ENCODE assay signal across 1 cellular context in the genomic region with DNA sequence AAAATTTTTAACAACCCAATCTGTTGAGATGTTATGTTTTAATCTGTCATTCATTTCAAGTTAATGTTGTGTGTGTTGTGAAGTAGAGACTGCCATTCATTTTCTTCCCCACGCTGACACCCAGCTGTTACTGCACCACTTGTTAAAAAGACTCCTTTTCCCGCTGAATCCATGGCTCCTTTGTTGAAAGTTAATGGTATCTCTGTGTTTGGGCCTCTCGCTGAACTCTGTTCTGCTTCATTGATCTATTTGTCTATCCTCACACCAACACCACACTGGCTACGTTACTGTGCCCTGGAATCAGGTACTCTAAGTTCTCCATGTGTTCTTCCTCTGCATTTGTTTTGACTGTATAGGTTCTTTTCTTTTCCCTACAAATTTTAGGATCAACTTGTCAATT.
TF ChIP-seq lines count a peak whose summit lies in the region.

No MANE protein-coding gene starts in this region.

TF ChIP-seq in HepG2, 621 proteins besides CTCF, POLR2A, EP300 and RAD21 (continued from another document and continues in another):
- TF ChIP-seq RERE (CRISPR knock-in tag; IDR thresholded peaks at IDR 0.05; ENCODE audit: low read depth), result 0 out of 2 replicates have a peak, but pooled peaks have one; percentile 40
- peak; percentile 92; the same call in 1 of the 2 replicates for TF ChIP-seq ZNF10 (CRISPR knock-in tag; IDR thresholded peaks at IDR 0.05; ENCODE audit: borderline replicate concordance, low read depth)
- no peak for TF ChIP-seq NR2C2 (CRISPR knock-in tag; IDR thresholded peaks at IDR 0.05; ENCODE audit: borderline replicate concordance)
- TF ChIP-seq, protein P1, sequence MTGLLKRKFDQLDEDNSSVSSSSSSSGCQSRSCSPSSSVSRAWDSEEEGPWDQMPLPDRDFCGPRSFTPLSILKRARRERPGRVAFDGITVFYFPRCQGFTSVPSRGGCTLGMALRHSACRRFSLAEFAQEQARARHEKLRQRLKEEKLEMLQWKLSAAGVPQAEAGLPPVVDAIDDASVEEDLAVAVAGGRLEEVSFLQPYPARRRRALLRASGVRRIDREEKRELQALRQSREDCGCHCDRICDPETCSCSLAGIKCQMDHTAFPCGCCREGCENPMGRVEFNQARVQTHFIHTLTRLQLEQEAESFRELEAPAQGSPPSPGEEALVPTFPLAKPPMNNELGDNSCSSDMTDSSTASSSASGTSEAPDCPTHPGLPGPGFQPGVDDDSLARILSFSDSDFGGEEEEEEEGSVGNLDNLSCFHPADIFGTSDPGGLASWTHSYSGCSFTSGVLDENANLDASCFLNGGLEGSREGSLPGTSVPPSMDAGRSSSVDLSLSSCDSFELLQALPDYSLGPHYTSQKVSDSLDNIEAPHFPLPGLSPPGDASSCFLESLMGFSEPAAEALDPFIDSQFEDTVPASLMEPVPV (CRISPR knock-in tag; IDR thresholded peaks at IDR 0.05), result no peak
- TF ChIP-seq ZMYM3 (CRISPR knock-in tag; IDR thresholded peaks at IDR 0.05), result peak; percentile 72; the same call in 1 of the 2 replicates
- TF ChIP-seq, protein P2, sequence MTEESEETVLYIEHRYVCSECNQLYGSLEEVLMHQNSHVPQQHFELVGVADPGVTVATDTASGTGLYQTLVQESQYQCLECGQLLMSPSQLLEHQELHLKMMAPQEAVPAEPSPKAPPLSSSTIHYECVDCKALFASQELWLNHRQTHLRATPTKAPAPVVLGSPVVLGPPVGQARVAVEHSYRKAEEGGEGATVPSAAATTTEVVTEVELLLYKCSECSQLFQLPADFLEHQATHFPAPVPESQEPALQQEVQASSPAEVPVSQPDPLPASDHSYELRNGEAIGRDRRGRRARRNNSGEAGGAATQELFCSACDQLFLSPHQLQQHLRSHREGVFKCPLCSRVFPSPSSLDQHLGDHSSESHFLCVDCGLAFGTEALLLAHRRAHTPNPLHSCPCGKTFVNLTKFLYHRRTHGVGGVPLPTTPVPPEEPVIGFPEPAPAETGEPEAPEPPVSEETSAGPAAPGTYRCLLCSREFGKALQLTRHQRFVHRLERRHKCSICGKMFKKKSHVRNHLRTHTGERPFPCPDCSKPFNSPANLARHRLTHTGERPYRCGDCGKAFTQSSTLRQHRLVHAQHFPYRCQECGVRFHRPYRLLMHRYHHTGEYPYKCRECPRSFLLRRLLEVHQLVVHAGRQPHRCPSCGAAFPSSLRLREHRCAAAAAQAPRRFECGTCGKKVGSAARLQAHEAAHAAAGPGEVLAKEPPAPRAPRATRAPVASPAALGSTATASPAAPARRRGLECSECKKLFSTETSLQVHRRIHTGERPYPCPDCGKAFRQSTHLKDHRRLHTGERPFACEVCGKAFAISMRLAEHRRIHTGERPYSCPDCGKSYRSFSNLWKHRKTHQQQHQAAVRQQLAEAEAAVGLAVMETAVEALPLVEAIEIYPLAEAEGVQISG (CRISPR knock-in tag; IDR thresholded peaks at IDR 0.05), result peak; percentile 61; the same call in 1 of the 2 replicates
- TF ChIP-seq USF2 (IDR thresholded peaks at IDR 0.05; ENCODE audit: low read depth, low read length), result no peak
- TF ChIP-seq USF2 (CRISPR knock-in tag; IDR thresholded peaks at IDR 0.05; ENCODE audit: borderline replicate concordance), result no peak
- TF ChIP-seq, protein P3, sequence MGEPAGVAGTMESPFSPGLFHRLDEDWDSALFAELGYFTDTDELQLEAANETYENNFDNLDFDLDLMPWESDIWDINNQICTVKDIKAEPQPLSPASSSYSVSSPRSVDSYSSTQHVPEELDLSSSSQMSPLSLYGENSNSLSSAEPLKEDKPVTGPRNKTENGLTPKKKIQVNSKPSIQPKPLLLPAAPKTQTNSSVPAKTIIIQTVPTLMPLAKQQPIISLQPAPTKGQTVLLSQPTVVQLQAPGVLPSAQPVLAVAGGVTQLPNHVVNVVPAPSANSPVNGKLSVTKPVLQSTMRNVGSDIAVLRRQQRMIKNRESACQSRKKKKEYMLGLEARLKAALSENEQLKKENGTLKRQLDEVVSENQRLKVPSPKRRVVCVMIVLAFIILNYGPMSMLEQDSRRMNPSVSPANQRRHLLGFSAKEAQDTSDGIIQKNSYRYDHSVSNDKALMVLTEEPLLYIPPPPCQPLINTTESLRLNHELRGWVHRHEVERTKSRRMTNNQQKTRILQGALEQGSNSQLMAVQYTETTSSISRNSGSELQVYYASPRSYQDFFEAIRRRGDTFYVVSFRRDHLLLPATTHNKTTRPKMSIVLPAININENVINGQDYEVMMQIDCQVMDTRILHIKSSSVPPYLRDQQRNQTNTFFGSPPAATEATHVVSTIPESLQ (CRISPR knock-in tag; conservative IDR thresholded peaks at IDR 0.05), result no peak
- TF ChIP-seq, protein P4, sequence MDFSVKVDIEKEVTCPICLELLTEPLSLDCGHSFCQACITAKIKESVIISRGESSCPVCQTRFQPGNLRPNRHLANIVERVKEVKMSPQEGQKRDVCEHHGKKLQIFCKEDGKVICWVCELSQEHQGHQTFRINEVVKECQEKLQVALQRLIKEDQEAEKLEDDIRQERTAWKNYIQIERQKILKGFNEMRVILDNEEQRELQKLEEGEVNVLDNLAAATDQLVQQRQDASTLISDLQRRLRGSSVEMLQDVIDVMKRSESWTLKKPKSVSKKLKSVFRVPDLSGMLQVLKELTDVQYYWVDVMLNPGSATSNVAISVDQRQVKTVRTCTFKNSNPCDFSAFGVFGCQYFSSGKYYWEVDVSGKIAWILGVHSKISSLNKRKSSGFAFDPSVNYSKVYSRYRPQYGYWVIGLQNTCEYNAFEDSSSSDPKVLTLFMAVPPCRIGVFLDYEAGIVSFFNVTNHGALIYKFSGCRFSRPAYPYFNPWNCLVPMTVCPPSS (IDR thresholded peaks at IDR 0.05), result no peak
- TF ChIP-seq PITX1 (CRISPR knock-in tag; IDR thresholded peaks at IDR 0.05), result peak; percentile 67; the same call in 1 of the 2 replicates
- TF ChIP-seq, protein P5, sequence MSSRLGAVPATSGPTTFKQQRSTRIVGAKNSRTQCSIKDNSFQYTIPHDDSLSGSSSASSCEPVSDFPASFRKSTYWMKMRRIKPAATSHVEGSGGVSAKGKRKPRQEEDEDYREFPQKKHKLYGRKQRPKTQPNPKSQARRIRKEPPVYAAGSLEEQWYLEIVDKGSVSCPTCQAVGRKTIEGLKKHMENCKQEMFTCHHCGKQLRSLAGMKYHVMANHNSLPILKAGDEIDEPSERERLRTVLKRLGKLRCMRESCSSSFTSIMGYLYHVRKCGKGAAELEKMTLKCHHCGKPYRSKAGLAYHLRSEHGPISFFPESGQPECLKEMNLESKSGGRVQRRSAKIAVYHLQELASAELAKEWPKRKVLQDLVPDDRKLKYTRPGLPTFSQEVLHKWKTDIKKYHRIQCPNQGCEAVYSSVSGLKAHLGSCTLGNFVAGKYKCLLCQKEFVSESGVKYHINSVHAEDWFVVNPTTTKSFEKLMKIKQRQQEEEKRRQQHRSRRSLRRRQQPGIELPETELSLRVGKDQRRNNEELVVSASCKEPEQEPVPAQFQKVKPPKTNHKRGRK (CRISPR knock-in tag; IDR thresholded peaks at IDR 0.05), result 0 out of 2 replicates have a peak, but pooled peaks have one; percentile 20
- TF ChIP-seq TARDBP (CRISPR knock-in tag; IDR thresholded peaks at IDR 0.05), result peak; percentile 70; the same call in 1 of the 2 replicates
- peak; percentile 89 for TF ChIP-seq RARA (CRISPR knock-in tag; IDR thresholded peaks at IDR 0.05)
- no peak for TF ChIP-seq ZBTB33 (CRISPR knock-in tag; IDR thresholded peaks at IDR 0.05)
- TF ChIP-seq PHF20 (CRISPR knock-in tag; IDR thresholded peaks at IDR 0.05), result no peak
- peak; percentile 43; the same call in 1 of the 2 replicates for TF ChIP-seq ZSCAN29 (CRISPR knock-in tag; conservative IDR thresholded peaks at IDR 0.05)
- TF ChIP-seq ASH2L (IDR thresholded peaks at IDR 0.05; ENCODE audit: insufficient read length, low read depth, low read length), result peak; percentile 42
- no peak for TF ChIP-seq HNRNPL (IDR thresholded peaks at IDR 0.05; ENCODE audit: low read depth, low read length)
- TF ChIP-seq GATAD2A (CRISPR knock-in tag; IDR thresholded peaks at IDR 0.05), result peak; percentile 95
- TF ChIP-seq, protein P6, sequence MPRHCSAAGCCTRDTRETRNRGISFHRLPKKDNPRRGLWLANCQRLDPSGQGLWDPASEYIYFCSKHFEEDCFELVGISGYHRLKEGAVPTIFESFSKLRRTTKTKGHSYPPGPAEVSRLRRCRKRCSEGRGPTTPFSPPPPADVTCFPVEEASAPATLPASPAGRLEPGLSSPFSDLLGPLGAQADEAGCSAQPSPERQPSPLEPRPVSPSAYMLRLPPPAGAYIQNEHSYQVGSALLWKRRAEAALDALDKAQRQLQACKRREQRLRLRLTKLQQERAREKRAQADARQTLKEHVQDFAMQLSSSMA (CRISPR knock-in tag; IDR thresholded peaks at IDR 0.05), result no peak
- TF ChIP-seq ZXDC (CRISPR knock-in tag; IDR thresholded peaks at IDR 0.05), result no peak
- TF ChIP-seq, protein P7, sequence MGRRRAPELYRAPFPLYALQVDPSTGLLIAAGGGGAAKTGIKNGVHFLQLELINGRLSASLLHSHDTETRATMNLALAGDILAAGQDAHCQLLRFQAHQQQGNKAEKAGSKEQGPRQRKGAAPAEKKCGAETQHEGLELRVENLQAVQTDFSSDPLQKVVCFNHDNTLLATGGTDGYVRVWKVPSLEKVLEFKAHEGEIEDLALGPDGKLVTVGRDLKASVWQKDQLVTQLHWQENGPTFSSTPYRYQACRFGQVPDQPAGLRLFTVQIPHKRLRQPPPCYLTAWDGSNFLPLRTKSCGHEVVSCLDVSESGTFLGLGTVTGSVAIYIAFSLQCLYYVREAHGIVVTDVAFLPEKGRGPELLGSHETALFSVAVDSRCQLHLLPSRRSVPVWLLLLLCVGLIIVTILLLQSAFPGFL (CRISPR knock-in tag; IDR thresholded peaks at IDR 0.05), result no peak
